In the genomic region with DNA sequence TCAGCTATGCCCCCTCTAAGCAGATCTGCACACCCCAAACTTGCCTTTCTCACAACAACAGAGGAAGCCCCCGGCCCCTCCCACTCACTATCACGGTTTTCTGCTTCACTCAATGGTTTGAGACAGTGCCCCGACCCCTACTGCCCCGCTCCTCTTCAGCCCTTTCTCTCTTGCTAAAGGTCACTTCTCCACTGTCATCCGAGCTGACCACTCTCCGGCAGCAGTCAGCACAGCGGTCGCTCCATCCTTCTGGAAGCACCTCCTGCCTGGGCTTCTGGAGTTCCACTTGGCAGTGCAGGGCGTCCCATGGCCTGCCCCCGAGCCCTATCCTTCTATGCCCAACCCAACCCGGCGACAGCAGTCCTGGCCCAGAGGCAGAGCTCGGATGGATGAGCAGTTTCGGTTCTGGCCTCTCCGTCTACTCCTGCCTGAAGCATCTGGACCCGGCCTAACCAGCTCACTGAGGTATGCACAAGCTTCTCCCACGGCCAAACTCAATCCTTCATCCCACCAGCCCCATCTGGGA, we compare ENCODE assay signal across 1 cellular context.
TF ChIP-seq lines count a peak whose summit lies in the region.

No MANE protein-coding gene starts in this region.

TF ChIP-seq in WTC11, 78 proteins besides CTCF, POLR2A, EP300 and RAD21:
- TF ChIP-seq GABPB1 (CRISPR knock-in tag; IDR thresholded peaks at IDR 0.05) (peak; percentile 40; the same call in 1 of the 2 replicates), IRF2 (CRISPR knock-in tag; IDR thresholded peaks at IDR 0.05; ENCODE audit: borderline replicate concordance, low read depth) (no peak), SMAD3 (CRISPR knock-in tag; IDR thresholded peaks at IDR 0.05; ENCODE audit: borderline replicate concordance) (no peak), OVOL2 (CRISPR knock-in tag; IDR thresholded peaks at IDR 0.05; ENCODE audit: borderline replicate concordance) (no peak)
- TF ChIP-seq, protein P1, sequence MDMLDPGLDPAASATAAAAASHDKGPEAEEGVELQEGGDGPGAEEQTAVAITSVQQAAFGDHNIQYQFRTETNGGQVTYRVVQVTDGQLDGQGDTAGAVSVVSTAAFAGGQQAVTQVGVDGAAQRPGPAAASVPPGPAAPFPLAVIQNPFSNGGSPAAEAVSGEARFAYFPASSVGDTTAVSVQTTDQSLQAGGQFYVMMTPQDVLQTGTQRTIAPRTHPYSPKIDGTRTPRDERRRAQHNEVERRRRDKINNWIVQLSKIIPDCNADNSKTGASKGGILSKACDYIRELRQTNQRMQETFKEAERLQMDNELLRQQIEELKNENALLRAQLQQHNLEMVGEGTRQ (CRISPR knock-in tag; IDR thresholded peaks at IDR 0.05): no peak
- TF ChIP-seq, protein P2, sequence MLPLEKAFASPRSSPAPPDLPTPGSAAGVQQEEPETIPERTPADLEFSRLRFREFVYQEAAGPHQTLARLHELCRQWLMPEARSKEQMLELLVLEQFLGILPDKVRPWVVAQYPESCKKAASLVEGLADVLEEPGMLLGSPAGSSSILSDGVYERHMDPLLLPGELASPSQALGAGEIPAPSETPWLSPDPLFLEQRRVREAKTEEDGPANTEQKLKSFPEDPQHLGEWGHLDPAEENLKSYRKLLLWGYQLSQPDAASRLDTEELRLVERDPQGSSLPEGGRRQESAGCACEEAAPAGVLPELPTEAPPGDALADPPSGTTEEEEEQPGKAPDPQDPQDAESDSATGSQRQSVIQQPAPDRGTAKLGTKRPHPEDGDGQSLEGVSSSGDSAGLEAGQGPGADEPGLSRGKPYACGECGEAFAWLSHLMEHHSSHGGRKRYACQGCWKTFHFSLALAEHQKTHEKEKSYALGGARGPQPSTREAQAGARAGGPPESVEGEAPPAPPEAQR (CRISPR knock-in tag; IDR thresholded peaks at IDR 0.05): no peak
- TF ChIP-seq, protein P3, sequence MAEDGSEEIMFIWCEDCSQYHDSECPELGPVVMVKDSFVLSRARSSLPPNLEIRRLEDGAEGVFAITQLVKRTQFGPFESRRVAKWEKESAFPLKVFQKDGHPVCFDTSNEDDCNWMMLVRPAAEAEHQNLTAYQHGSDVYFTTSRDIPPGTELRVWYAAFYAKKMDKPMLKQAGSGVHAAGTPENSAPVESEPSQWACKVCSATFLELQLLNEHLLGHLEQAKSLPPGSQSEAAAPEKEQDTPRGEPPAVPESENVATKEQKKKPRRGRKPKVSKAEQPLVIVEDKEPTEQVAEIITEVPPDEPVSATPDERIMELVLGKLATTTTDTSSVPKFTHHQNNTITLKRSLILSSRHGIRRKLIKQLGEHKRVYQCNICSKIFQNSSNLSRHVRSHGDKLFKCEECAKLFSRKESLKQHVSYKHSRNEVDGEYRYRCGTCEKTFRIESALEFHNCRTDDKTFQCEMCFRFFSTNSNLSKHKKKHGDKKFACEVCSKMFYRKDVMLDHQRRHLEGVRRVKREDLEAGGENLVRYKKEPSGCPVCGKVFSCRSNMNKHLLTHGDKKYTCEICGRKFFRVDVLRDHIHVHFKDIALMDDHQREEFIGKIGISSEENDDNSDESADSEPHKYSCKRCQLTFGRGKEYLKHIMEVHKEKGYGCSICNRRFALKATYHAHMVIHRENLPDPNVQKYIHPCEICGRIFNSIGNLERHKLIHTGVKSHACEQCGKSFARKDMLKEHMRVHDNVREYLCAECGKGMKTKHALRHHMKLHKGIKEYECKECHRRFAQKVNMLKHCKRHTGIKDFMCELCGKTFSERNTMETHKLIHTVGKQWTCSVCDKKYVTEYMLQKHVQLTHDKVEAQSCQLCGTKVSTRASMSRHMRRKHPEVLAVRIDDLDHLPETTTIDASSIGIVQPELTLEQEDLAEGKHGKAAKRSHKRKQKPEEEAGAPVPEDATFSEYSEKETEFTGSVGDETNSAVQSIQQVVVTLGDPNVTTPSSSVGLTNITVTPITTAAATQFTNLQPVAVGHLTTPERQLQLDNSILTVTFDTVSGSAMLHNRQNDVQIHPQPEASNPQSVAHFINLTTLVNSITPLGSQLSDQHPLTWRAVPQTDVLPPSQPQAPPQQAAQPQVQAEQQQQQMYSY (CRISPR knock-in tag; IDR thresholded peaks at IDR 0.05): no peak
